Comparison of ENCODE assay signal across 17 cellular contexts in genomic region chr2:85724731-85725181, GRCh38. TPM values are rescaled to one million over a fixed set of nuclear protein-coding genes. Genes with fewer than 3 reads are reported as not detected.
"Had no signal": no experiment of that assay in that cellular context is flagged by ENCODE, and none has a peak within 500 bp of the region (broad histone marks: within the 10 kb centered on the region; RNA-seq: fewer than 3 reads in every experiment).

No MANE protein-coding gene starts in this region.

- H3K4me3 Mint-ChIP-seq: activated CD4-positive, alpha-beta memory T cell treated with anti-CD3 and anti-CD28 coated beads, Interleukin-2, amount 10 ng/mL, durations not matched to agents 7 days and 5 days; activated naive CD4-positive, alpha-beta T cell treated with anti-CD3 and anti-CD28 coated beads, Interleukin-2, amount 10 ng/mL, durations not matched to agents 7 days and 5 days; activated T-cell treated with anti-CD3 and anti-CD28 coated beads, Interleukin-2, amount 50 U/mL, for 24 hours; naive B cell; stimulated activated naive B cell treated with anti-CD40 and anti-IgM and Interleukin-4, amounts not matched to agents 10 μg/mL and 1 μg/mL and 100 μg/mL, for 72 hours had no signal

- ATAC-seq: gastrocnemius medialis; heart right ventricle; left cardiac atrium; stimulated activated naive B cell treated with anti-CD40 and anti-IgM and Interleukin-4, amounts not matched to agents 10 μg/mL and 1 μg/mL and 100 μg/mL, for 72 hours had no signal

- H3K9me3 Mint-ChIP-seq: activated T-cell treated with anti-CD3 and anti-CD28 coated beads, Interleukin-2, amount 50 U/mL, for 24 hours had no signal

- H3K9me3 ChIP-seq: gastrocnemius medialis, thyroid gland, vagina had no signal

- H3K27ac Mint-ChIP-seq: activated CD4-positive, alpha-beta memory T cell treated with anti-CD3 and anti-CD28 coated beads, Interleukin-2, amount 10 ng/mL, durations not matched to agents 7 days and 5 days; activated naive CD4-positive, alpha-beta T cell treated with anti-CD3 and anti-CD28 coated beads, Interleukin-2, amount 10 ng/mL, durations not matched to agents 7 days and 5 days; activated T-cell treated with anti-CD3 and anti-CD28 coated beads, Interleukin-2, amount 50 U/mL, for 24 hours; stimulated activated naive B cell treated with anti-CD40 and anti-IgM and Interleukin-4, amounts not matched to agents 10 μg/mL and 1 μg/mL and 100 μg/mL, for 72 hours had no signal

- H3K36me3 Mint-ChIP-seq: activated naive CD4-positive, alpha-beta T cell treated with anti-CD3 and anti-CD28 coated beads, Interleukin-2, amount 10 ng/mL, durations not matched to agents 7 days and 5 days; stimulated activated naive B cell treated with anti-CD40 and anti-IgM and Interleukin-4, amounts not matched to agents 10 μg/mL and 1 μg/mL and 100 μg/mL, for 72 hours had no signal

- DNase-seq: activated CD4-positive, alpha-beta memory T cell treated with anti-CD3 and anti-CD28 coated beads, Interleukin-2, amount 10 ng/mL, durations not matched to agents 7 days and 5 days; activated naive CD4-positive, alpha-beta T cell treated with anti-CD3 and anti-CD28 coated beads, Interleukin-2, amount 10 ng/mL, durations not matched to agents 7 days and 5 days; activated T-cell treated with anti-CD3 and anti-CD28 coated beads, Interleukin-2, amount 50 U/mL, for 24 hours; dorsolateral prefrontal cortex; erythroblast; heart right ventricle; left cardiac atrium; naive B cell; stimulated activated CD4-positive, alpha-beta T cell treated with anti-CD3 and anti-CD28 coated beads, Interleukin-2, amount 100 ng/mL, for 48 hours; stimulated activated naive B cell treated with anti-CD40 and anti-IgM and Interleukin-4, amounts not matched to agents 10 μg/mL and 1 μg/mL and 100 μg/mL, for 72 hours; thyroid gland had no signal

RNA-seq across cellular contexts. Expression of gene GNLY, which starts 30.6 kb away (rescaled TPM):
- total RNA-seq: astrocyte, bronchial epithelial cell, chondrocyte had no signal

RNA-seq across cellular contexts. Expression of gene SFTPB, which starts 56.8 kb away (rescaled TPM):
- total RNA-seq: activated CD4-positive, alpha-beta memory T cell treated with anti-CD3 and anti-CD28 coated beads, Interleukin-2, amount 10 ng/mL, durations not matched to agents 7 days and 5 days; astrocyte; bronchial epithelial cell; chondrocyte; dorsolateral prefrontal cortex; gastrocnemius medialis; mononuclear cell; vagina had no signal
